In genomic region chr11:29173660-29174062, GRCh38 we compare ENCODE assay signal across 18 cellular contexts.
DNase-seq lines count a peak whose midpoint lies in the region; ATAC-seq and TF ChIP-seq lines count a peak whose summit lies in the region.
"Had no signal": no experiment of that assay in that cellular context is flagged by ENCODE, and none has a peak within 500 bp of the region (broad histone marks: within the 10 kb centered on the region; RNA-seq: fewer than 3 reads in every experiment).

No MANE protein-coding gene starts in this region.

- H3K4me3 ChIP-seq in SJSA1 = no peak overlapping the region
- H3K4me3 ChIP-seq in fibroblast of mammary gland (ENCODE audit: control insufficient read depth, low read depth, low read length) = no peak overlapping the region
- H3K4me3 ChIP-seq: GM12878, left ventricle myocardium inferior had no signal

- intact Hi-C loops in cardiac septum (cut with DNase I) = no loop called here

- peak overlapping the region; percentile 80 for H3K27ac ChIP-seq in SJSA1
- H3K27ac ChIP-seq: left ventricle myocardium inferior, neutrophil had no signal

- ATAC-seq in stimulated activated effector memory CD8-positive, alpha-beta T cell treated with anti-CD3 and anti-CD28 coated beads, Interleukin-12 subunit alpha, Interleukin-12 subunit beta, amount 100 ng/mL, for 72 hours = no peak
- no peak for ATAC-seq in GM21717 (IDR thresholded peaks at IDR 0.05; ENCODE audit: unreplicated experiment)
- ATAC-seq: GM12878, T-helper 17 cell had no signal

- no peak for TF ChIP-seq CTCF in fibroblast of mammary gland (conservative IDR thresholded peaks at IDR 0.05; ENCODE audit: control insufficient read depth, insufficient read depth, low read depth, low read length)

- H3K36me3 Mint-ChIP-seq in stimulated activated effector memory CD8-positive, alpha-beta T cell treated with anti-CD3 and anti-CD28 coated beads, Interleukin-12 subunit alpha, Interleukin-12 subunit beta, amount 100 ng/mL, for 72 hours = no peaks in the 10 kb centered on the region

- no peaks in the 10 kb centered on the region for H3K9me3 ChIP-seq in SJSA1 (replicated peaks)
- H3K9me3 ChIP-seq: left ventricle myocardium inferior, neutrophil had no signal

- no peak overlapping the region for H3K4me3 Mint-ChIP-seq in stimulated activated effector memory CD8-positive, alpha-beta T cell treated with anti-CD3 and anti-CD28 coated beads, Interleukin-12 subunit alpha, Interleukin-12 subunit beta, amount 100 ng/mL, for 72 hours
- H3K4me3 Mint-ChIP-seq: activated CD4-positive, alpha-beta T cell treated with anti-CD3 and anti-CD28 coated beads, Interleukin-2, amount 10 ng/mL, durations not matched to agents 7 days and 5 days; H9; T-helper 17 cell had no signal

- no peaks in the 10 kb centered on the region for H3K4me1 Mint-ChIP-seq in stimulated activated effector memory CD8-positive, alpha-beta T cell treated with anti-CD3 and anti-CD28 coated beads, Interleukin-12 subunit alpha, Interleukin-12 subunit beta, amount 100 ng/mL, for 72 hours
- H3K4me1 Mint-ChIP-seq: activated CD4-positive, alpha-beta T cell treated with anti-CD3 and anti-CD28 coated beads, Interleukin-2, amount 10 ng/mL, durations not matched to agents 7 days and 5 days; T-helper 17 cell had no signal

- H3K4me1 ChIP-seq in SJSA1 (replicated peaks) = peaks cover 36% of the 10 kb centered on the region
- H3K4me1 ChIP-seq: left ventricle myocardium inferior had no signal

- H3K36me3 ChIP-seq in SJSA1 = no peaks in the 10 kb centered on the region
- H3K36me3 ChIP-seq: left ventricle myocardium inferior, neutrophil had no signal

- peaks cover 18% of the 10 kb centered on the region for H3K9me3 Mint-ChIP-seq in stimulated activated effector memory CD8-positive, alpha-beta T cell treated with anti-CD3 and anti-CD28 coated beads, Interleukin-12 subunit alpha, Interleukin-12 subunit beta, amount 100 ng/mL, for 72 hours
- H3K9me3 Mint-ChIP-seq: H9 had no signal

- peak; percentile 92 for DNase-seq in ELR (ENCODE audit: low read depth)
- peak in 1 of 2 experiments; percentile 92 for DNase-seq in SJSA1 (ENCODE audit: low read depth in 1 of 2, low spot score in 2 of 2)
- DNase-seq in fibroblast of mammary gland (ENCODE audit: low read depth) = peak; percentile 10
- DNase-seq in renal cortical epithelial cell (ENCODE audit: low read depth) = peak; percentile 60
- DNase-seq in cardiac septum (ENCODE audit: low spot score) = no peak
- no peak for DNase-seq in stimulated activated effector memory CD8-positive, alpha-beta T cell treated with anti-CD3 and anti-CD28 coated beads, Interleukin-12 subunit alpha, Interleukin-12 subunit beta, amount 100 ng/mL, for 72 hours (ENCODE audit: low spot score in 2 of 2)
- no peak for DNase-seq in HuH-7.5 (ENCODE audit: low spot score)
- DNase-seq: activated CD4-positive, alpha-beta T cell treated with anti-CD3 and anti-CD28 coated beads, Interleukin-2, amount 10 ng/mL, durations not matched to agents 7 days and 5 days; H9; left ventricle myocardium inferior; NCI-H2029; stimulated activated CD4-positive, alpha-beta T cell treated with anti-CD3 and anti-CD28 coated beads, Interleukin-1b, Interleukin-23, amount 100 ng/mL, for 48 hours; stimulated activated naive CD4-positive, alpha-beta T cell; T-helper 17 cell had no signal

- no peak overlapping the region for H3K27ac Mint-ChIP-seq in stimulated activated effector memory CD8-positive, alpha-beta T cell treated with anti-CD3 and anti-CD28 coated beads, Interleukin-12 subunit alpha, Interleukin-12 subunit beta, amount 100 ng/mL, for 72 hours
- H3K27ac Mint-ChIP-seq: activated CD4-positive, alpha-beta T cell treated with anti-CD3 and anti-CD28 coated beads, Interleukin-2, amount 10 ng/mL, durations not matched to agents 7 days and 5 days; activated T-helper 2 cell treated with anti-CD3 and anti-CD28 coated beads, Interferon-gamma antibody, Interleukin-2, Interleukin-4, amounts not matched to agents 10 μg/mL and 5 μg/mL and 100 μg/mL, durations not matched to agents 14 hours and 24 hours and 36 hours; H9; T-helper 17 cell had no signal

- no peaks in the 10 kb centered on the region for H3K27me3 ChIP-seq in SJSA1 (replicated peaks)
- H3K27me3 ChIP-seq: neutrophil had no signal

Comparison
In these comparisons a context has a peak if more than half of its experiments do, and no peak if none do; other contexts are left out.
1. DNase-seq: peak in ELR (single experiment), fibroblast of mammary gland (single experiment) and renal cortical epithelial cell (single experiment); none in cardiac septum (single experiment), stimulated activated effector memory CD8-positive, alpha-beta T cell treated with anti-CD3 and anti-CD28 coated beads, Interleukin-12 subunit alpha, Interleukin-12 subunit beta, amount 100 ng/mL, for 72 hours (0 of 2) and HuH-7.5 (single experiment).